20 cellular contexts compared by ENCODE assay signal in the genomic region with DNA sequence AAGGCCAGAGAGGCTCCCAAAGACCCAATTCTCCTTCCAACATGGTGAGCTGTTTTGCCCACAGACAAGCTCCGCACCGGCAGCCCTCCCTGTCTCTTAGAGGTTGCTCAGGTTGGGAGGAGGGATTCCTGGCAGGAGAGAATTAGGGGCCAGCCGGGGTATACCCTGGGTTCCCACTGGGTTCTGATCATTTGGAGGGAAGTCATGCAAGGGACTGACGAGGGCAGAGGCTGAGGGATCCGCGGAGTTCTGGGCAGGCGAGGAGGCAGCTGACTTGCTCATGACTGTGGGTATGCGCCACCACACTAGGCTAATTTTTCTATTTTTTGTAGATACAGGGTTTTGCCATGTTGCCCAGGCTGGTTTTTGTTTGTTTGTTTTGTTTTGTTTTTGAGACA. TPM values are rescaled to one million over a fixed set of nuclear protein-coding genes. Genes with fewer than 3 reads are reported as not detected.
DNase-seq lines count a peak whose midpoint lies in the region; TF ChIP-seq lines count a peak whose summit lies in the region.
"Had no signal": no experiment of that assay in that cellular context is flagged by ENCODE, and none has a peak within 500 bp of the region (broad histone marks: within the 10 kb centered on the region; RNA-seq: fewer than 3 reads in every experiment).

No MANE protein-coding gene starts in this region.

- no peak for TF ChIP-seq CTCF in endothelial cell (IDR thresholded peaks at IDR 0.05; ENCODE audit: unreplicated experiment)
- TF ChIP-seq CTCF in nephron (IDR thresholded peaks at IDR 0.05; ENCODE audit: unreplicated experiment in 3 of 3): no peak
- no peak for TF ChIP-seq CTCF in thyroid gland (IDR thresholded peaks at IDR 0.05)

- H3K36me3 ChIP-seq in thyroid gland: no peaks in the 10 kb centered on the region
- H3K36me3 ChIP-seq: colonic mucosa, pancreas had no signal

- peak overlapping the region in 2 of 3 donors; percentile 32 to 36 for H3K27ac ChIP-seq in thyroid gland
- H3K27ac ChIP-seq: 22Rv1, colonic mucosa, pancreas had no signal

- intact Hi-C loops in thyroid gland (cut with DNase I): no loop called here

- no peaks in the 10 kb centered on the region for H3K9me3 ChIP-seq in thyroid gland
- H3K9me3 ChIP-seq: colonic mucosa, pancreas had no signal

- no peak for TF ChIP-seq POLR2A in thyroid gland (IDR thresholded peaks at IDR 0.05)

- no peak overlapping the region for H3K4me3 ChIP-seq in thyroid gland (replicated peaks in 1 of 3)
- H3K4me3 ChIP-seq: colonic mucosa, pancreas had no signal

- 82 to 90% methylated on average over 6 to 8 of the region's 8 CpGs for WGBS in thyroid gland, 2 donors

- H3K27ac Mint-ChIP-seq in endothelial cell (ENCODE audit: unreplicated experiment) (no peak overlapping the region), nephron (peak overlapping the region in 2 of 3 experiments; percentile 73 to 76)
- H3K27ac Mint-ChIP-seq: activated naive CD8-positive, alpha-beta T cell treated with anti-CD3 and anti-CD28 coated beads, Interleukin-2, amount 50 U/mL, for 24 hours; CD4-positive, CD25-positive, alpha-beta regulatory T cell; T-helper 2 cell treated with Interferon-gamma antibody and Interleukin-4, amounts not matched to agents 5 μg/mL and 100 μg/mL, for 36 hours had no signal

- H3K27me3 Mint-ChIP-seq in endothelial cell (ENCODE audit: unreplicated experiment) (peaks cover 2% of the 10 kb centered on the region), nephron (ENCODE audit: low read depth) (no peaks in the 10 kb centered on the region)
- H3K27me3 Mint-ChIP-seq: activated naive CD8-positive, alpha-beta T cell treated with anti-CD3 and anti-CD28 coated beads, Interleukin-2, amount 50 U/mL, for 24 hours; CD4-positive, CD25-positive, alpha-beta regulatory T cell had no signal

- H3K27me3 ChIP-seq in thyroid gland: no peaks in the 10 kb centered on the region
- H3K27me3 ChIP-seq: colonic mucosa, pancreas had no signal

- peaks cover 7 to 37% of the 10 kb centered on the region in 2 donors for H3K4me1 ChIP-seq in thyroid gland

- H3K9me3 Mint-ChIP-seq in endothelial cell (ENCODE audit: unreplicated experiment): no peaks in the 10 kb centered on the region
- no peaks in the 10 kb centered on the region for H3K9me3 Mint-ChIP-seq in nephron
- H3K9me3 Mint-ChIP-seq: activated naive CD8-positive, alpha-beta T cell treated with anti-CD3 and anti-CD28 coated beads, Interleukin-2, amount 50 U/mL, for 24 hours; activated T-cell treated with anti-CD3 and anti-CD28 coated beads, Interleukin-2, amount 50 U/mL, for 4 hours; CD4-positive, CD25-positive, alpha-beta regulatory T cell; HFFc6; T-helper 2 cell treated with Interferon-gamma antibody and Interleukin-4, amounts not matched to agents 5 μg/mL and 100 μg/mL, for 36 hours had no signal

- peak; percentile 40 for DNase-seq in NCI-H1105 (lab: John Stamatoyannopoulos, UW)
- no peak for DNase-seq in NCI-H1105 treated with DMSO at 0.1 percent for 48 hours (lab: John Stamatoyannopoulos, UW)
- DNase-seq in endothelial cell (ENCODE audit: low spot score): no peak
- no peak for DNase-seq in thyroid gland
- no peak for DNase-seq in NCI-H446 (lab: John Stamatoyannopoulos, UW)
- DNase-seq in NCI-H524 treated with DMSO at 0.1 percent for 48 hours (lab: John Stamatoyannopoulos, UW): no peak
- no peak for DNase-seq in H4 (ENCODE audit: low spot score)
- DNase-seq: activated CD4-positive, alpha-beta T cell treated with anti-CD3 and anti-CD28 coated beads, Interleukin-2, amount 50 U/mL, for 1 hour; activated naive CD8-positive, alpha-beta T cell treated with anti-CD3 and anti-CD28 coated beads, Interleukin-2, amount 50 U/mL, for 24 hours; activated T-cell treated with anti-CD3 and anti-CD28 coated beads, Interleukin-2, amount 50 U/mL, for 4 hours; CD4-positive, CD25-positive, alpha-beta regulatory T cell; HFFc6; NCI-H774; RPMI8226; stimulated activated CD4-positive, alpha-beta T cell treated with anti-CD3 and anti-CD28 coated beads, Interleukin-15, amount 100 ng/mL, for 24 hours had no signal

- H3K4me1 Mint-ChIP-seq in endothelial cell (ENCODE audit: unreplicated experiment) (peaks cover 17% of the 10 kb centered on the region), nephron (peaks cover 58% of the 10 kb centered on the region)

- H3K36me3 Mint-ChIP-seq in endothelial cell (ENCODE audit: low read depth, unreplicated experiment): no peaks in the 10 kb centered on the region
- H3K36me3 Mint-ChIP-seq in nephron (ENCODE audit: low read depth): no peaks in the 10 kb centered on the region
- H3K36me3 Mint-ChIP-seq: CD4-positive, CD25-positive, alpha-beta regulatory T cell had no signal

- H3K4me3 Mint-ChIP-seq in endothelial cell (ENCODE audit: unreplicated experiment): peak overlapping the region; percentile 25
- peak overlapping the region in 1 of 3 experiments; percentile 69 for H3K4me3 Mint-ChIP-seq in nephron
- H3K4me3 Mint-ChIP-seq: activated naive CD8-positive, alpha-beta T cell treated with anti-CD3 and anti-CD28 coated beads, Interleukin-2, amount 50 U/mL, for 24 hours; activated T-cell treated with anti-CD3 and anti-CD28 coated beads, Interleukin-2, amount 50 U/mL, for 4 hours; HFFc6; T-helper 2 cell treated with Interferon-gamma antibody and Interleukin-4, amounts not matched to agents 5 μg/mL and 100 μg/mL, for 36 hours had no signal

RNA-seq across cellular contexts. Expression of gene ST3GAL4, which starts 4.6 kb away (rescaled TPM):
- 25.9 TPM for total RNA-seq in endothelial cell (ENCODE audit: unreplicated experiment)
- 10 to 100 TPM in 3 of 4 donors, 1 to 10 TPM in 1; 5.3 to 33.9 (median 26.4) TPM for total RNA-seq in thyroid gland
- total RNA-seq in H4 (2014; rRNA removed; shearing (Covaris generic)): 49.8 and 55.9 TPM in 2 replicates

RNA-seq across cellular contexts. Expression of gene DCPS, which starts 56.2 kb away (rescaled TPM):
- total RNA-seq in endothelial cell (ENCODE audit: unreplicated experiment): 11.3 TPM
- 10 to 100 TPM in 3 of 4 donors, 1 to 10 TPM in 1; 6.1 to 18.9 (median 13.9) TPM for total RNA-seq in thyroid gland
- total RNA-seq in H4 (2014; rRNA removed; shearing (Covaris generic)): 25.9 and 36.9 TPM in 2 replicates
